Comparison of ENCODE assay signal across 22 cellular contexts in genomic region chr12:67826148-67826547, GRCh38.
DNase-seq lines count a peak whose midpoint lies in the region; ATAC-seq, FAIRE-seq and TF ChIP-seq lines count a peak whose summit lies in the region.
"Had no signal": no experiment of that assay in that cellular context is flagged by ENCODE, and none has a peak within 500 bp of the region (broad histone marks: within the 10 kb centered on the region; RNA-seq: fewer than 3 reads in every experiment).

No MANE protein-coding gene starts in this region.

- CTCF ChIA-PET in SK-N-SH (lab: Yijun Ruan, JAX), result no interaction called here

- TF ChIP-seq EP300 in SK-N-SH (IDR thresholded peaks at IDR 0.05; ENCODE audit: borderline replicate concordance in 1 of 2, low read depth in 1 of 2, low read length in 1 of 2) (no peak), stomach (IDR thresholded peaks at IDR 0.05) (no peak)

- TF ChIP-seq POLR2A in stomach (IDR thresholded peaks at IDR 0.05), result no peak
- TF ChIP-seq POLR2A in GM12891 (IDR thresholded peaks at IDR 0.05; ENCODE audit: low read depth, low read length), result no peak

- H3K4me3 ChIP-seq in SK-N-SH (ENCODE audit: low read depth in 2 of 2, low read length in 1 of 2) (no peak overlapping the region), astrocyte (ENCODE audit: insufficient read depth, low read depth, low read length) (no peak overlapping the region), muscle layer of colon (ENCODE audit: low read depth in 1 of 2, low read length in 2 of 2) (no peak overlapping the region), stomach (no peak overlapping the region)
- H3K4me3 ChIP-seq: BLaER1 treated with 17β-estradiol and CSF1 and Interleukin-3, amounts not matched to agents 10 nM and 100 nM; lower lobe of right lung; ovary; skin epidermis; upper lobe of right lung had no signal

- H3K27me3 ChIP-seq in SK-N-SH (ENCODE audit: insufficient read depth) (no peaks in the 10 kb centered on the region), astrocyte (ENCODE audit: insufficient read depth, low read length) (no peaks in the 10 kb centered on the region), muscle layer of colon (ENCODE audit: control insufficient read depth in 1 of 2, insufficient read depth in 2 of 2, low read length in 2 of 2) (no peaks in the 10 kb centered on the region), stomach (no peaks in the 10 kb centered on the region)
- H3K27me3 ChIP-seq: BLaER1 treated with 17β-estradiol and CSF1 and Interleukin-3, amounts not matched to agents 10 nM and 100 nM; ovary; upper lobe of right lung had no signal

- FAIRE-seq in astrocyte (lab: Jason Lieb, UNC), result no peak
- no peak for FAIRE-seq in GM12891 (lab: Jason Lieb, UNC)
- FAIRE-seq: endometrium, G401.6 had no signal

- no peak for TF ChIP-seq CTCF in SK-N-SH (IDR thresholded peaks at IDR 0.05)
- no peak for TF ChIP-seq CTCF in astrocyte (IDR thresholded peaks at IDR 0.05; ENCODE audit: insufficient read depth, low read depth, low read length)
- no peak for TF ChIP-seq CTCF in stomach (IDR thresholded peaks at IDR 0.05)

- DNase-seq in SK-N-SH (no peak), astrocyte (ENCODE audit: low read depth) (peak; percentile 55), stomach (no peak), NCI-H510A treated with DMSO at 0.1 percent for 48 hours (lab: John Stamatoyannopoulos, UW) (no peak), GM12891 (ENCODE audit: insufficient read length, low spot score) (no peak), GDM1 (lab: John Stamatoyannopoulos, UW) (no peak)
- DNase-seq: activated CD4-positive, alpha-beta T cell treated with anti-CD3 and anti-CD28 coated beads for 36 hours; lower lobe of right lung; naive thymus-derived CD4-positive, alpha-beta T cell; NCI-H526 treated with DMSO at 0.1 percent for 48 hours; ovary; upper lobe of right lung had no signal

- ATAC-seq in SK-N-SH treated with all-trans-retinoic acid at 6 μM for 48 hours, result no peak
- ATAC-seq: activated CD4-positive, alpha-beta T cell treated with anti-CD3 and anti-CD28 coated beads for 36 hours; activated naive CD4-positive, alpha-beta T cell treated with anti-CD3 and anti-CD28 coated beads, Interleukin-2, amount 50 U/mL, for 72 hours; lower lobe of right lung; naive thymus-derived CD4-positive, alpha-beta T cell; upper lobe of right lung had no signal

- TF ChIP-seq RAD21 in SK-N-SH (IDR thresholded peaks at IDR 0.05; ENCODE audit: low read length), result no peak

- H3K4me1 ChIP-seq in SK-N-SH (ENCODE audit: control insufficient read depth in 1 of 2, insufficient read depth in 2 of 2, low read depth in 1 of 2, low read length in 1 of 2) (peaks cover 0 to 11% of the 10 kb centered on the region in 2 experiments; a peak in 3 of 4 replicates), astrocyte (ENCODE audit: insufficient read depth, low read length) (peaks cover 18% of the 10 kb centered on the region), muscle layer of colon (ENCODE audit: insufficient read depth, low read length) (peaks cover 24% of the 10 kb centered on the region), stomach (peaks cover 0 to 19% (median 9%) of the 10 kb centered on the region in 4 donors)
- H3K4me1 ChIP-seq: BLaER1 treated with 17β-estradiol and CSF1 and Interleukin-3, amounts not matched to agents 10 nM and 100 nM; lower lobe of right lung; upper lobe of right lung had no signal

- no peaks in the 10 kb centered on the region for H3K36me3 Mint-ChIP-seq in astrocyte (ENCODE audit: low read depth, unreplicated experiment)

- no peaks in the 10 kb centered on the region for H3K9me3 Mint-ChIP-seq in astrocyte (ENCODE audit: unreplicated experiment)
- H3K9me3 Mint-ChIP-seq: stimulated activated naive CD8-positive, alpha-beta T cell treated with anti-CD3 and anti-CD28 coated beads, Interleukin-15, Interleukin-2, amounts not matched to agents 100 ng/mL and 50 ng/mL, for 24 hours had no signal

- H4K20me1 ChIP-seq in SK-N-SH (ENCODE audit: insufficient read depth) (no peaks in the 10 kb centered on the region), astrocyte (ENCODE audit: insufficient read depth, low read length) (no peaks in the 10 kb centered on the region)
- H4K20me1 ChIP-seq: BLaER1 treated with 17β-estradiol and CSF1 and Interleukin-3, amounts not matched to agents 10 nM and 100 nM had no signal

- no peaks in the 10 kb centered on the region for H3K9me3 ChIP-seq in SK-N-SH
- no peaks in the 10 kb centered on the region for H3K9me3 ChIP-seq in astrocyte (ENCODE audit: insufficient read depth, low read depth, low read length)
- no peaks in the 10 kb centered on the region for H3K9me3 ChIP-seq in muscle layer of colon (ENCODE audit: low read length)
- no peaks in the 10 kb centered on the region for H3K9me3 ChIP-seq in stomach
- H3K9me3 ChIP-seq: BLaER1 treated with 17β-estradiol and CSF1 and Interleukin-3, amounts not matched to agents 10 nM and 100 nM; lower lobe of right lung; ovary; upper lobe of right lung had no signal

- 87% methylated on average over 2 of the region's 2 CpGs for WGBS in SK-N-SH (ENCODE audit: low lambda C conversion rate)
- 64 to 80% (median 70%) methylated on average over 2 of the region's 2 CpGs for WGBS in stomach, 5 donors

- H2AFZ ChIP-seq in SK-N-SH (ENCODE audit: low read depth) (peak overlapping the region; percentile 63; the same call in 1 of the 2 replicates), astrocyte (ENCODE audit: low read depth, low read length) (no peak overlapping the region)

- intact Hi-C loops in stomach (cut with DNase I; ENCODE audit: low total_unique reads), result no loop called here

- no peaks in the 10 kb centered on the region for H3K79me2 ChIP-seq in SK-N-SH (ENCODE audit: insufficient read depth)
- H3K79me2 ChIP-seq in astrocyte (ENCODE audit: insufficient read depth, low read length), result no peaks in the 10 kb centered on the region

- no peak overlapping the region for H3K4me3 Mint-ChIP-seq in astrocyte (ENCODE audit: unreplicated experiment)
- H3K4me3 Mint-ChIP-seq: activated CD4-positive, alpha-beta T cell treated with anti-CD3 and anti-CD28 coated beads for 36 hours; activated T-helper 1 cell treated with anti-CD3 and anti-CD28 coated beads, Interleukin-12 subunit alpha, Interleukin-12 subunit beta, Interleukin-2, Interleukin-4 antibody, amounts not matched to agents 30 ng/mL and 10 ng/mL and 1 ng/mL, durations not matched to agents 14 hours and 24 hours and 36 hours; naive thymus-derived CD4-positive, alpha-beta T cell; stimulated activated naive CD8-positive, alpha-beta T cell treated with anti-CD3 and anti-CD28 coated beads, Interleukin-15, Interleukin-2, amounts not matched to agents 100 ng/mL and 50 ng/mL, for 24 hours had no signal

- H3K4me2 ChIP-seq in SK-N-SH, result no peak overlapping the region
- H3K4me2 ChIP-seq in astrocyte (ENCODE audit: low read length), result no peak overlapping the region
- H3K4me2 ChIP-seq: BLaER1 treated with 17β-estradiol and CSF1 and Interleukin-3, amounts not matched to agents 10 nM and 100 nM had no signal

- peaks cover 32% of the 10 kb centered on the region for H3K4me1 Mint-ChIP-seq in astrocyte (ENCODE audit: low read depth, unreplicated experiment)

- H3K9me2 ChIP-seq in SK-N-SH, result no peaks in the 10 kb centered on the region

- H3K27ac ChIP-seq in SK-N-SH (ENCODE audit: low read depth in 2 of 2, low read length in 1 of 2) (peak overlapping the region in 1 of 2 experiments; percentile 99; a peak in 2 of 4 replicates), astrocyte (ENCODE audit: low read depth, low read length) (peak overlapping the region; percentile 98), muscle layer of colon (ENCODE audit: low read depth, low read length) (peak overlapping the region; percentile 19), stomach (peak overlapping the region in 3 of 5 donors; percentile 1 to 85 (median 83))
- H3K27ac ChIP-seq: 22Rv1; BLaER1 treated with 17β-estradiol and CSF1 and Interleukin-3, amounts not matched to agents 10 nM and 100 nM; lower lobe of right lung; ovary; upper lobe of right lung had no signal

- H3K36me3 ChIP-seq in SK-N-SH (replicated peaks in 1 of 2; ENCODE audit: control insufficient read depth in 1 of 2, insufficient read depth in 2 of 2, low read length in 1 of 2) (no peaks in the 10 kb centered on the region), astrocyte (ENCODE audit: insufficient read depth, low read length) (no peaks in the 10 kb centered on the region), muscle layer of colon (ENCODE audit: insufficient read depth, low read length) (no peaks in the 10 kb centered on the region), stomach (no peaks in the 10 kb centered on the region)
- H3K36me3 ChIP-seq: BLaER1 treated with 17β-estradiol and CSF1 and Interleukin-3, amounts not matched to agents 10 nM and 100 nM; lower lobe of right lung; ovary; upper lobe of right lung had no signal

- H3K9ac ChIP-seq in SK-N-SH (no peak overlapping the region), astrocyte (ENCODE audit: low read length) (no peak overlapping the region), muscle layer of colon (ENCODE audit: low read length) (no peak overlapping the region)
- H3K9ac ChIP-seq: BLaER1 treated with 17β-estradiol and CSF1 and Interleukin-3, amounts not matched to agents 10 nM and 100 nM had no signal

- POLR2A ChIA-PET in SK-N-SH (lab: Yijun Ruan, JAX), result no interaction called here

- peaks cover 23% of the 10 kb centered on the region for H3F3A ChIP-seq in SK-N-SH (replicated peaks; ENCODE audit: insufficient read depth)

- H3K27ac Mint-ChIP-seq in astrocyte (ENCODE audit: unreplicated experiment), result peak overlapping the region; percentile 100
- H3K27ac Mint-ChIP-seq: activated CD4-positive, alpha-beta T cell treated with anti-CD3 and anti-CD28 coated beads for 36 hours; activated naive CD4-positive, alpha-beta T cell treated with anti-CD3 and anti-CD28 coated beads, Interleukin-2, amount 50 U/mL, for 72 hours; activated T-helper 1 cell treated with anti-CD3 and anti-CD28 coated beads, Interleukin-12 subunit alpha, Interleukin-12 subunit beta, Interleukin-2, Interleukin-4 antibody, amounts not matched to agents 30 ng/mL and 10 ng/mL and 1 ng/mL, durations not matched to agents 14 hours and 24 hours and 36 hours; naive thymus-derived CD4-positive, alpha-beta T cell; stimulated activated naive CD8-positive, alpha-beta T cell treated with anti-CD3 and anti-CD28 coated beads, Interleukin-15, Interleukin-2, amounts not matched to agents 100 ng/mL and 50 ng/mL, for 24 hours had no signal

- H3K27me3 Mint-ChIP-seq in astrocyte (ENCODE audit: low read depth, unreplicated experiment), result no peaks in the 10 kb centered on the region
- H3K27me3 Mint-ChIP-seq: activated CD4-positive, alpha-beta T cell treated with anti-CD3 and anti-CD28 coated beads for 36 hours; naive thymus-derived CD4-positive, alpha-beta T cell; stimulated activated naive CD8-positive, alpha-beta T cell treated with anti-CD3 and anti-CD28 coated beads, Interleukin-15, Interleukin-2, amounts not matched to agents 100 ng/mL and 50 ng/mL, for 24 hours had no signal

TF ChIP-seq in SK-N-SH, 30 proteins besides CTCF, POLR2A, EP300 and RAD21 (continues in another document):
- TF ChIP-seq SMC3 (IDR thresholded peaks at IDR 0.05; ENCODE audit: low read depth, low read length), result no peak

TF ChIP-seq in SK-N-SH treated with all-trans-retinoic acid at 6 μM for 48 hours, 23 proteins besides CTCF, POLR2A, EP300 and RAD21 (continues in another document):
- TF ChIP-seq GLIS3 (CRISPR knock-in tag; IDR thresholded peaks at IDR 0.05), result no peak

TF ChIP-seq in GM12891, 5 proteins besides CTCF, POLR2A, EP300 and RAD21 (continues in another document):
- TF ChIP-seq POU2F2 (IDR thresholded peaks at IDR 0.05; ENCODE audit: low read depth, low read length) (no peak), SPI1 (IDR thresholded peaks at IDR 0.05; ENCODE audit: low read depth, low read length) (no peak)
